In genomic region chr11:65637794-65638317, GRCh38 we compare ENCODE assay signal across 8 cellular contexts. TPM values are rescaled to one million over a fixed set of nuclear protein-coding genes. Genes with fewer than 3 reads are reported as not detected.
A peak's percentile ranks its signal among the peaks of the same experiment; 100 is the strongest.
DNase-seq lines count a peak whose midpoint lies in the region; ATAC-seq and TF ChIP-seq lines count a peak whose summit lies in the region.

Gene SIPA1 (plus strand): TSS chr11:65638101. CDS start chr11:65640922, 2,821 bp downstream.

- DNase-seq in AG09319 (ENCODE audit: extremely low read depth, low read depth) (peak; percentile 46), RPMI8226 (peak; percentile 90), fibroblast of mammary gland (ENCODE audit: low read depth) (peak; percentile 90)
- DNase-seq in activated T-helper 2 cell treated with anti-CD3 and anti-CD28 coated beads, Interferon-gamma antibody, Interleukin-2, Interleukin-4, amounts not matched to agents 10 μg/mL and 5 μg/mL and 100 μg/mL, durations not matched to agents 14 hours and 24 hours and 36 hours (ENCODE audit: low spot score) = peak; percentile 68
- peak; percentile 57 to 93 (median 74) for DNase-seq in naive thymus-derived CD4-positive, alpha-beta T cell
- DNase-seq in stimulated activated naive CD8-positive, alpha-beta T cell treated with anti-CD3 and anti-CD28 coated beads, Interleukin-15, amount 100 ng/mL, for 72 hours = peak; percentile 77

- POLR2A ChIA-PET in naive thymus-derived CD4-positive, alpha-beta T cell (lab: Charles Lee) = interaction anchor here (0.6 to 10.4 kb wide), 12 partner anchors 10 to 1288 kb away, joined by 3 to 227 read pairs (median 6); partner anchors contain the start of genes EHBP1L1, FAM89B, KAT5 and PCNX3

- peaks cover 45 to 58% of the 10 kb centered on the region in 2 donors for H3K4me1 ChIP-seq in naive thymus-derived CD4-positive, alpha-beta T cell (ENCODE audit: control insufficient read depth in 2 of 2, insufficient read depth in 2 of 2, low read length in 2 of 2)

- peaks cover 44% of the 10 kb centered on the region for H3K36me3 Mint-ChIP-seq in activated T-helper 2 cell treated with anti-CD3 and anti-CD28 coated beads, Interferon-gamma antibody, Interleukin-2, Interleukin-4, amounts not matched to agents 10 μg/mL and 5 μg/mL and 100 μg/mL, durations not matched to agents 14 hours and 24 hours and 36 hours (ENCODE audit: low read depth)
- peaks cover 0 to 35% (median 4%) of the 10 kb centered on the region in 5 donors for H3K36me3 Mint-ChIP-seq in naive thymus-derived CD4-positive, alpha-beta T cell

- H3K27me3 Mint-ChIP-seq in activated T-helper 2 cell treated with anti-CD3 and anti-CD28 coated beads, Interferon-gamma antibody, Interleukin-2, Interleukin-4, amounts not matched to agents 10 μg/mL and 5 μg/mL and 100 μg/mL, durations not matched to agents 14 hours and 24 hours and 36 hours (ENCODE audit: low read depth) = no peaks in the 10 kb centered on the region
- H3K27me3 Mint-ChIP-seq in naive thymus-derived CD4-positive, alpha-beta T cell = no peaks in the 10 kb centered on the region
- H3K27me3 Mint-ChIP-seq in stimulated activated naive CD8-positive, alpha-beta T cell treated with anti-CD3 and anti-CD28 coated beads, Interleukin-15, amount 100 ng/mL, for 72 hours = no peaks in the 10 kb centered on the region

- H3K27ac Mint-ChIP-seq in activated T-helper 2 cell treated with anti-CD3 and anti-CD28 coated beads, Interferon-gamma antibody, Interleukin-2, Interleukin-4, amounts not matched to agents 10 μg/mL and 5 μg/mL and 100 μg/mL, durations not matched to agents 14 hours and 24 hours and 36 hours = peak within 1 kb of the TSS; percentile 88
- H3K27ac Mint-ChIP-seq in naive thymus-derived CD4-positive, alpha-beta T cell = peak within 1 kb of the TSS; percentile 76 to 100 (median 97)
- peak within 1 kb of the TSS; percentile 61 to 94 for H3K27ac Mint-ChIP-seq in stimulated activated naive CD8-positive, alpha-beta T cell treated with anti-CD3 and anti-CD28 coated beads, Interleukin-15, amount 100 ng/mL, for 72 hours

- H3K4me1 Mint-ChIP-seq in activated T-helper 2 cell treated with anti-CD3 and anti-CD28 coated beads, Interferon-gamma antibody, Interleukin-2, Interleukin-4, amounts not matched to agents 10 μg/mL and 5 μg/mL and 100 μg/mL, durations not matched to agents 14 hours and 24 hours and 36 hours (ENCODE audit: low read depth) = peaks cover 32% of the 10 kb centered on the region
- peaks cover 26 to 52% (median 47%) of the 10 kb centered on the region in 7 donors for H3K4me1 Mint-ChIP-seq in naive thymus-derived CD4-positive, alpha-beta T cell
- peaks cover 74% of the 10 kb centered on the region for H3K4me1 Mint-ChIP-seq in stimulated activated naive CD8-positive, alpha-beta T cell treated with anti-CD3 and anti-CD28 coated beads, Interleukin-15, amount 100 ng/mL, for 72 hours

- intact Hi-C loops in activated T-helper 2 cell treated with anti-CD3 and anti-CD28 coated beads, Interferon-gamma antibody, Interleukin-2, Interleukin-4, amounts not matched to agents 10 μg/mL and 5 μg/mL and 100 μg/mL, durations not matched to agents 14 hours and 24 hours and 36 hours (cut with micrococcal nuclease) = no loop called here
- intact Hi-C loops in naive thymus-derived CD4-positive, alpha-beta T cell (cut with micrococcal nuclease) = loop anchor here (1.0 to 2.0 kb wide), 5 partner anchors 14 to 220 kb away; partner anchors contain the start of genes PCNX3 (in 2 of the 2) and CFL1 (in 1 of the 2)

- peak within 1 kb of the TSS; percentile 97 for H3K27ac ChIP-seq in naive thymus-derived CD4-positive, alpha-beta T cell (ENCODE audit: low read depth, low read length)

- H3K27me3 ChIP-seq in naive thymus-derived CD4-positive, alpha-beta T cell (ENCODE audit: control insufficient read depth in 2 of 2, insufficient read depth in 2 of 2, low read length in 2 of 2) = no peaks in the 10 kb centered on the region

- peak; percentile 57 for ATAC-seq in GM18868 (IDR thresholded peaks at IDR 0.05; ENCODE audit: unreplicated experiment)
- peak; percentile 39 for ATAC-seq in HG03520 (IDR thresholded peaks at IDR 0.05; ENCODE audit: unreplicated experiment)
- ATAC-seq in naive thymus-derived CD4-positive, alpha-beta T cell = peak; percentile 62
- ATAC-seq in stimulated activated naive CD8-positive, alpha-beta T cell treated with anti-CD3 and anti-CD28 coated beads, Interleukin-15, amount 100 ng/mL, for 72 hours = peak; percentile 67

- CTCF ChIA-PET in naive thymus-derived CD4-positive, alpha-beta T cell (lab: Charles Lee) = interaction anchor here (0.6 to 2.9 kb wide), 3 partner anchors 12 to 1844 kb away, joined by 3 to 9 read pairs (median 4); no protein-coding TSS in a partner anchor

- H3K9me3 Mint-ChIP-seq in activated T-helper 2 cell treated with anti-CD3 and anti-CD28 coated beads, Interferon-gamma antibody, Interleukin-2, Interleukin-4, amounts not matched to agents 10 μg/mL and 5 μg/mL and 100 μg/mL, durations not matched to agents 14 hours and 24 hours and 36 hours = no peaks in the 10 kb centered on the region
- no peaks in the 10 kb centered on the region for H3K9me3 Mint-ChIP-seq in naive thymus-derived CD4-positive, alpha-beta T cell
- no peaks in the 10 kb centered on the region for H3K9me3 Mint-ChIP-seq in stimulated activated naive CD8-positive, alpha-beta T cell treated with anti-CD3 and anti-CD28 coated beads, Interleukin-15, amount 100 ng/mL, for 72 hours

- H3K4me3 Mint-ChIP-seq in activated T-helper 2 cell treated with anti-CD3 and anti-CD28 coated beads, Interferon-gamma antibody, Interleukin-2, Interleukin-4, amounts not matched to agents 10 μg/mL and 5 μg/mL and 100 μg/mL, durations not matched to agents 14 hours and 24 hours and 36 hours (ENCODE audit: low read depth) = peak within 1 kb of the TSS; percentile 95
- H3K4me3 Mint-ChIP-seq in naive thymus-derived CD4-positive, alpha-beta T cell = peak within 1 kb of the TSS; percentile 89 to 99 (median 95)
- H3K4me3 Mint-ChIP-seq in stimulated activated naive CD8-positive, alpha-beta T cell treated with anti-CD3 and anti-CD28 coated beads, Interleukin-15, amount 100 ng/mL, for 72 hours = peak within 1 kb of the TSS; percentile 85 to 94

- H3K4me3 ChIP-seq in fibroblast of mammary gland (ENCODE audit: control insufficient read depth, low read depth, low read length) = peak within 1 kb of the TSS; percentile 72
- peak within 1 kb of the TSS; percentile 90 for H3K4me3 ChIP-seq in naive thymus-derived CD4-positive, alpha-beta T cell (ENCODE audit: low read length)

- TF ChIP-seq CTCF in AG09319 (IDR thresholded peaks at IDR 0.05; ENCODE audit: low read depth, low read length) (peak; percentile 37), fibroblast of mammary gland (conservative IDR thresholded peaks at IDR 0.05; ENCODE audit: control insufficient read depth, insufficient read depth, low read depth, low read length) (peak; percentile 42)

- H3K36me3 ChIP-seq in naive thymus-derived CD4-positive, alpha-beta T cell (ENCODE audit: control insufficient read depth in 2 of 3, insufficient read depth in 3 of 3, low read length in 3 of 3) = peaks cover 0 to 58% (median 0%) of the 10 kb centered on the region in 3 experiments

- H3K9me3 ChIP-seq in naive thymus-derived CD4-positive, alpha-beta T cell (ENCODE audit: control insufficient read depth in 2 of 3, low read length in 3 of 3) = no peaks in the 10 kb centered on the region

RNA-seq across cellular contexts. Expression of gene SIPA1, which starts in this region (rescaled TPM):
- total RNA-seq in activated T-helper 2 cell treated with anti-CD3 and anti-CD28 coated beads, Interferon-gamma antibody, Interleukin-2, Interleukin-4, amounts not matched to agents 10 μg/mL and 5 μg/mL and 100 μg/mL, durations not matched to agents 14 hours and 24 hours and 36 hours = 128 and 135 TPM in 2 replicates
- total RNA-seq in naive thymus-derived CD4-positive, alpha-beta T cell = 100 to 1,000 TPM; 145 to 249 (median 198) TPM
- polyA plus RNA-seq in naive thymus-derived CD4-positive, alpha-beta T cell = 100 to 1,000 TPM in 1 of 2 donors, 10 to 100 TPM in 1; 90.3 to 184 TPM

Comparison
In these comparisons a context has a peak if more than half of its experiments do, and no peak if none do; other contexts are left out.
1. Peak in every context shown above with its lines: DNase-seq, ATAC-seq, H3K4me3 ChIP-seq and H3K27ac ChIP-seq.